ENCODE assay signal across 19 cellular contexts in the genomic region with DNA sequence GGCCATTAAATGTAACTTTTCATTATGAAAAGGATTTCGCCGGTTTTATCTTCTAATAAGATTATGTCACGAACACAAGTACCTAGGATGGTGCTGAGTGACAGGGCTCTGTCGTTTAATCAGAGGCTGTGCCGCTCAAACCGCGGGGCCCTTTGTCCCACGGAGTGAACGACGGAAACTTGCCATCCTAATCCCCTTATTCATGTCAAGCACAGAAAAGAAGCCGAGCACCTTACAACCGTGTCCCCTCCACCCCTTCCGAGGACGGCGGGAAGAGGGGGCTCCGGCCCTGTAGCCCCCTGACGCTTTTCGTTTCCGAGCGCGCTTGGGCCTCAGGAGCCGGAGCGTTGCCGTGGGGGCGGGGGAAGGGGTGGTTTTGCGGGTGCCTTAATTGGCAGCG. TPM values are rescaled to one million over a fixed set of nuclear protein-coding genes. Genes with fewer than 3 reads are reported as not detected.
DNase-seq lines count a peak whose midpoint lies in the region; ATAC-seq, FAIRE-seq and TF ChIP-seq lines count a peak whose summit lies in the region.
"Had no signal": no experiment of that assay in that cellular context is flagged by ENCODE, and none has a peak within 500 bp of the region (broad histone marks: within the 10 kb centered on the region; RNA-seq: fewer than 3 reads in every experiment).

No MANE protein-coding gene starts in this region.

- H3K27me3 Mint-ChIP-seq in activated CD8-positive, alpha-beta T cell treated with anti-CD3 and anti-CD28 coated beads for 36 hours: peaks cover 84% of the 10 kb centered on the region

- no peaks in the 10 kb centered on the region for H3K9me3 Mint-ChIP-seq in activated CD8-positive, alpha-beta T cell treated with anti-CD3 and anti-CD28 coated beads for 36 hours

- POLR2A ChIA-PET in HepG2 (lab: Yijun Ruan, JAX): no interaction called here
- POLR2A ChIA-PET in activated CD8-positive, alpha-beta T cell treated with anti-CD3 and anti-CD28 coated beads for 36 hours (lab: Charles Lee): no interaction called here

- TF ChIP-seq EP300 in HepG2 (IDR thresholded peaks at IDR 0.05; ENCODE audit: low read depth in 2 of 2, low read length in 2 of 2): no peak
- TF ChIP-seq EP300 in HepG2 (CRISPR knock-in tag; IDR thresholded peaks at IDR 0.05; ENCODE audit: borderline replicate concordance): no peak

- H3K36me3 Mint-ChIP-seq in activated CD8-positive, alpha-beta T cell treated with anti-CD3 and anti-CD28 coated beads for 36 hours (ENCODE audit: low read depth): no peaks in the 10 kb centered on the region

- intact Hi-C loops in HepG2 (cut with micrococcal nuclease; ENCODE audit: unreplicated experiment) (no loop called here), right lobe of liver (cut with DNase I) (no loop called here)
- intact Hi-C loops in activated CD8-positive, alpha-beta T cell treated with anti-CD3 and anti-CD28 coated beads for 36 hours (cut with micrococcal nuclease): no loop called here

- TF ChIP-seq CTCF in HepG2 (CRISPR knock-in tag; IDR thresholded peaks at IDR 0.05): no peak
- no peak for TF ChIP-seq CTCF in right lobe of liver (IDR thresholded peaks at IDR 0.05)
- TF ChIP-seq CTCF in activated CD8-positive, alpha-beta T cell treated with anti-CD3 and anti-CD28 coated beads for 36 hours (IDR thresholded peaks at IDR 0.05): no peak

- H3K9ac ChIP-seq in HepG2 (ENCODE audit: insufficient read depth, low read depth, low read length): no peak overlapping the region
- no peak overlapping the region for H3K9ac ChIP-seq in iPS-20b (ENCODE audit: low read depth, low read length)

- no peak for TF ChIP-seq RAD21 in HepG2 (CRISPR knock-in tag; IDR thresholded peaks at IDR 0.05)

- H2AFZ ChIP-seq in HepG2 (ENCODE audit: low read length): no peak overlapping the region

- FAIRE-seq in HepG2 (lab: Jason Lieb, UNC): no peak
- FAIRE-seq: G401.6 had no signal

- no peak for DNase-seq in HepG2 (ENCODE audit: low spot score)
- no peak for DNase-seq in right lobe of liver
- no peak for DNase-seq in activated CD8-positive, alpha-beta T cell treated with anti-CD3 and anti-CD28 coated beads for 36 hours
- no peak for DNase-seq in NCI-H1048 (lab: John Stamatoyannopoulos, UW)
- DNase-seq in activated CD4-positive, alpha-beta T cell treated with anti-CD3 and anti-CD28 coated beads, Interleukin-2, amount 50 U/mL, for 1 hour: no peak
- DNase-seq in kidney tubule cell (ENCODE audit: low spot score): no peak
- DNase-seq: amniotic stem cell; caudate nucleus; left cardiac atrium; midbrain; NCI-H187 treated with DMSO at 0.1 percent for 48 hours; NCI-H510A; stimulated activated CD4-positive, alpha-beta T cell treated with anti-CD3 and anti-CD28 coated beads, Interleukin-2, amount 100 ng/mL, for 48 hours had no signal

- H3K27ac ChIP-seq in HepG2 (ENCODE audit: extremely low read length, insufficient read depth, low read length): no peak overlapping the region
- H3K27ac ChIP-seq in right lobe of liver: no peak overlapping the region
- no peak overlapping the region for H3K27ac ChIP-seq in iPS-20b (ENCODE audit: low read length)
- H3K27ac ChIP-seq: suprapubic skin had no signal

- H3K4me3 ChIP-seq in HepG2 (replicated peaks in 1 of 3; ENCODE audit: insufficient read depth in 1 of 3, low read depth in 2 of 3, low read length in 3 of 3) (no peak overlapping the region), right lobe of liver (no peak overlapping the region), iPS-20b (ENCODE audit: low read length) (peak overlapping the region; percentile 44; the same call in 1 of the 2 replicates)

- peaks cover 10% of the 10 kb centered on the region for H3K4me1 Mint-ChIP-seq in activated CD8-positive, alpha-beta T cell treated with anti-CD3 and anti-CD28 coated beads for 36 hours (ENCODE audit: low read depth)

- no peaks in the 10 kb centered on the region for H3K79me2 ChIP-seq in HepG2 (ENCODE audit: insufficient read depth, low read length)

- no peak overlapping the region for H3K27ac Mint-ChIP-seq in activated CD8-positive, alpha-beta T cell treated with anti-CD3 and anti-CD28 coated beads for 36 hours

- no peak overlapping the region for H3K4me3 Mint-ChIP-seq in activated CD8-positive, alpha-beta T cell treated with anti-CD3 and anti-CD28 coated beads for 36 hours

- no peaks in the 10 kb centered on the region for H4K20me1 ChIP-seq in HepG2 (ENCODE audit: insufficient read depth, low read length)

- CTCF ChIA-PET in HepG2 (lab: Yijun Ruan, JAX; ENCODE audit: low intra/inter-chr PET ratio, low total read pairs): no interaction called here
- CTCF ChIA-PET in activated CD8-positive, alpha-beta T cell treated with anti-CD3 and anti-CD28 coated beads for 36 hours (lab: Charles Lee): no interaction called here

- TF ChIP-seq POLR2A in HepG2 (IDR thresholded peaks at IDR 0.05; ENCODE audit: insufficient read depth in 1 of 2, low read depth in 2 of 2, low read length in 2 of 2) (no peak), right lobe of liver (IDR thresholded peaks at IDR 0.05) (no peak)

- WGBS in HepG2 (ENCODE audit: low lambda C conversion rate): 34% methylated on average over 10 of the region's 27 CpGs
- 5% methylated on average over 7 of the region's 27 CpGs for WGBS in right lobe of liver (ENCODE audit: insufficient coverage, low coverage, low lambda C conversion rate, missing lambda C conversion rate)

- H3K9me3 ChIP-seq in HepG2 (ENCODE audit: low read length): no peaks in the 10 kb centered on the region
- H3K9me3 ChIP-seq in right lobe of liver: no peaks in the 10 kb centered on the region
- no peaks in the 10 kb centered on the region for H3K9me3 ChIP-seq in iPS-20b (ENCODE audit: insufficient read depth, low read depth, low read length)
- H3K9me3 ChIP-seq: suprapubic skin had no signal

- no peaks in the 10 kb centered on the region for H3K36me3 ChIP-seq in HepG2 (replicated peaks in 1 of 2; ENCODE audit: control insufficient read depth in 1 of 2, insufficient read depth in 2 of 2, low read length in 2 of 2)
- no peaks in the 10 kb centered on the region for H3K36me3 ChIP-seq in right lobe of liver
- H3K36me3 ChIP-seq in iPS-20b (ENCODE audit: insufficient read depth, low read depth, low read length): no peaks in the 10 kb centered on the region
- H3K36me3 ChIP-seq: suprapubic skin had no signal

- no peak overlapping the region for H3K4me2 ChIP-seq in HepG2 (ENCODE audit: low read depth, low read length)

- BruUV-seq in HepG2 (replicated peaks; lab: Mats Ljungman, UMichigan): no TSS peak

- peaks cover 29 to 96% of the 10 kb centered on the region in 2 experiments; a peak in 4 of 5 replicates for H3K27me3 ChIP-seq in HepG2 (ENCODE audit: control insufficient read depth in 1 of 2, insufficient read depth in 2 of 2, low read length in 2 of 2)
- H3K27me3 ChIP-seq in right lobe of liver: peaks cover 18 to 59% of the 10 kb centered on the region in 2 donors
- H3K27me3 ChIP-seq in iPS-20b (ENCODE audit: insufficient read depth, low read length): peaks cover 100% of the 10 kb centered on the region

- ATAC-seq in HepG2 (no peak), right lobe of liver (no peak), HG02870 (IDR thresholded peaks at IDR 0.05; ENCODE audit: unreplicated experiment) (no peak)
- peak; percentile 24 for ATAC-seq in activated CD8-positive, alpha-beta T cell treated with anti-CD3 and anti-CD28 coated beads for 36 hours
- ATAC-seq: left cardiac atrium had no signal

- H3K4me1 ChIP-seq in HepG2 (ENCODE audit: insufficient read depth, low read length): no peaks in the 10 kb centered on the region
- H3K4me1 ChIP-seq in right lobe of liver: peaks cover 0 to 15% (median 0%) of the 10 kb centered on the region in 4 donors
- H3K4me1 ChIP-seq in iPS-20b (ENCODE audit: insufficient read depth, low read length): peaks cover 9% of the 10 kb centered on the region; the same call in 1 of the 2 replicates

- in situ Hi-C loops in HepG2 (cut with HindIII; ENCODE audit: extremely low pct_ligation_motif_present, low pct_unique_long_range_greater_than_20kb): no loop called here

TF ChIP-seq in HepG2, 621 proteins besides CTCF, POLR2A, EP300 and RAD21 (continues in another document):
- TF ChIP-seq ZNF878 (CRISPR knock-in tag; IDR thresholded peaks at IDR 0.05): no peak
- no peak for TF ChIP-seq ZNF543 (CRISPR knock-in tag; IDR thresholded peaks at IDR 0.05)
- 0 out of 2 replicates have a peak, but pooled peaks have one; percentile 72 for TF ChIP-seq CBX2 (IDR thresholded peaks at IDR 0.05; ENCODE audit: low read depth, low read length)
- TF ChIP-seq CBX2 (CRISPR knock-in tag; IDR thresholded peaks at IDR 0.05; ENCODE audit: low read depth): no peak

RNA-seq across cellular contexts. Expression of gene LMX1B, which starts 11.2 kb away (rescaled TPM):
- total RNA-seq in HepG2 (2016; rRNA removed; fragmentation: Illumina TruSeq; extraction: Trizol): not detected in 2 replicates
- total RNA-seq in HepG2 (2016; cell fraction: cytosol; rRNA removed; fragmentation: Illumina TruSeq; extraction: Trizol; ENCODE audit: low read depth): not detected in 2 replicates
- not detected in 2 replicates for total RNA-seq in HepG2 (2016; cell fraction: insoluble cytoplasmic fraction; rRNA removed; fragmentation: Illumina TruSeq; extraction: Trizol)
- not detected in 2 replicates for total RNA-seq in HepG2 (2016; cell fraction: membrane; rRNA removed; fragmentation: Illumina TruSeq; extraction: Trizol)
- total RNA-seq in HepG2 (2016; cell fraction: nucleus; rRNA removed; fragmentation: Illumina TruSeq; extraction: Trizol): not detected in 2 replicates
- polyA plus RNA-seq in HepG2 (2011; rRNA removed): not detected in 2 replicates
- 0.04 TPM in 1 of 2 replicates, not detected in the other for polyA plus RNA-seq in HepG2 (2011; cell fraction: cytosol; rRNA removed)
- 0.03 TPM in 1 of 2 replicates, not detected in the other for polyA plus RNA-seq in HepG2 (2011; cell fraction: nucleus; rRNA removed)
- not detected in 2 replicates for polyA plus RNA-seq in HepG2 (2012)
- polyA plus RNA-seq in HepG2 (2016; cell fraction: cytosol; fragmentation: Illumina TruSeq; extraction: Trizol; ENCODE audit: low read depth): not detected in 2 replicates
- 0.03 TPM in 1 of 2 replicates, not detected in the other for polyA plus RNA-seq in HepG2 (2016; cell fraction: insoluble cytoplasmic fraction; fragmentation: Illumina TruSeq; extraction: Trizol; ENCODE audit: low read depth)
- 0.16 TPM in 1 of 2 replicates, not detected in the other for polyA plus RNA-seq in HepG2 (2016; cell fraction: membrane; fragmentation: Illumina TruSeq; extraction: Trizol; ENCODE audit: low read depth)
- polyA plus RNA-seq in HepG2 (2016; cell fraction: nucleus; fragmentation: Illumina TruSeq; extraction: Trizol; ENCODE audit: insufficient read depth, low read depth): not detected in 2 replicates
- 0.06 TPM in 1 of 2 replicates, not detected in the other for polyA minus RNA-seq in HepG2 (2011; rRNA and poly(A)+ RNA removed; ENCODE audit: low replicate concordance)
- polyA minus RNA-seq in HepG2 (2011; cell fraction: cytosol; rRNA and poly(A)+ RNA removed): not detected in 2 replicates
- polyA minus RNA-seq in HepG2 (2011; cell fraction: nucleus; rRNA and poly(A)+ RNA removed): not detected in 2 replicates
- total RNA-seq in right lobe of liver: not detected
- not detected for total RNA-seq in activated CD8-positive, alpha-beta T cell treated with anti-CD3 and anti-CD28 coated beads for 36 hours
- total RNA-seq: OCI-LY7; T-helper 2 cell treated with Interferon-gamma antibody and Interleukin-4, amounts not matched to agents 100 ng/mL and 5 ng/mL, for 36 hours had no signal
